Comparison of ENCODE assay signal across 38 cellular contexts in the genomic region with DNA sequence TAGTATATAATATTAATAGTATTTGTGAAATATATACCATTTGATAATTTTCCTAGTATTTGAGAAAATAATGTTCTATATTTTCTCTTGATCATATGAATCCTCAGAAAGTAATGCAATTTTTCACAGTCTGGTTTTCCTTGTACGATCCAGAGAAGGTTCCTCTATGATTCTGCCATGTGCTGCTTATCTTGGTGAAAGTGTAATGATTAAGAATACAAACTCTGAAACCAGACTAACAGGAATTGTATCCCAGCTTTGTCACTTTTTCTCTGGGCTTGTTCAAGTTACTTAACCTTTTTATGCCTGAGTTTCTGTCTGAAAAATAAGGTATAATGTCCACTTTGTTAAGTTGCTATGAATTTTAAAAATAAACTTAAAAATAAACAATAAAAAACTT.
"Had no signal": no experiment of that assay in that cellular context is flagged by ENCODE, and none has a peak within 500 bp of the region (broad histone marks: within the 10 kb centered on the region; RNA-seq: fewer than 3 reads in every experiment).

No MANE protein-coding gene starts in this region.

- H3K27ac Mint-ChIP-seq: activated B cell treated with CpG ODN at 0.5 μM for 24 hours; activated CD4-positive, alpha-beta memory T cell treated with anti-CD3 and anti-CD28 coated beads, Interleukin-2, amount 10 ng/mL, durations not matched to agents 7 days and 5 days; activated CD4-positive, alpha-beta T cell treated with anti-CD3 and anti-CD28 coated beads, Interleukin-2, amount 10 ng/mL, durations not matched to agents 24 days and 14 days; activated CD8-positive, alpha-beta memory T cell treated with anti-CD3 and anti-CD28 coated beads, Interleukin-2, amount 10 ng/mL, durations not matched to agents 7 days and 5 days; activated CD8-positive, alpha-beta T cell treated with anti-CD3 and anti-CD28 coated beads, Interleukin-2, amount 10 ng/mL, durations not matched to agents 7 days and 5 days; activated naive CD4-positive, alpha-beta T cell treated with anti-CD3 and anti-CD28 coated beads, Interleukin-2, amount 10 ng/mL, durations not matched to agents 7 days and 5 days; activated naive CD4-positive, alpha-beta T cell treated with anti-CD3 and anti-CD28 coated beads, Interleukin-2, amount 50 U/mL, for 24 hours; activated naive CD8-positive, alpha-beta T cell; activated naive CD8-positive, alpha-beta T cell treated with anti-CD3 and anti-CD28 coated beads, Interleukin-2, amount 10 ng/mL, durations not matched to agents 7 days and 5 days; activated naive CD8-positive, alpha-beta T cell treated with anti-CD3 and anti-CD28 coated beads, Interleukin-2, amount 50 U/mL, for 24 hours; activated T-cell treated with anti-CD3 and anti-CD28 coated beads, Interleukin-2, amount 50 U/mL, for 24 hours; activated T-helper 2 cell treated with anti-CD3 and anti-CD28 coated beads, Interferon-gamma antibody, Interleukin-2, Interleukin-4, amounts not matched to agents 10 μg/mL and 5 μg/mL and 100 μg/mL, durations not matched to agents 14 hours and 24 hours and 36 hours; T-helper 1 cell treated with Interleukin-12 subunit alpha and Interleukin-12 subunit beta and Interleukin-4 antibody, amounts not matched to agents 30 μg/mL and 1 μg/mL, for 36 hours; T-helper 2 cell treated with Interferon-gamma antibody and Interleukin-4, amounts not matched to agents 5 μg/mL and 100 μg/mL, for 36 hours had no signal

- H3K27me3 Mint-ChIP-seq: activated B cell treated with CpG ODN at 0.5 μM for 24 hours; activated CD4-positive, alpha-beta memory T cell treated with anti-CD3 and anti-CD28 coated beads, Interleukin-2, amount 10 ng/mL, durations not matched to agents 7 days and 5 days; activated CD4-positive, alpha-beta T cell treated with anti-CD3 and anti-CD28 coated beads, Interleukin-2, amount 10 ng/mL, durations not matched to agents 24 days and 14 days; activated CD8-positive, alpha-beta memory T cell treated with anti-CD3 and anti-CD28 coated beads, Interleukin-2, amount 10 ng/mL, durations not matched to agents 7 days and 5 days; activated naive CD4-positive, alpha-beta T cell treated with anti-CD3 and anti-CD28 coated beads, Interleukin-2, amount 10 ng/mL, durations not matched to agents 7 days and 5 days; activated naive CD4-positive, alpha-beta T cell treated with anti-CD3 and anti-CD28 coated beads, Interleukin-2, amount 50 U/mL, for 24 hours; activated naive CD8-positive, alpha-beta T cell; activated naive CD8-positive, alpha-beta T cell treated with anti-CD3 and anti-CD28 coated beads, Interleukin-2, amount 10 ng/mL, durations not matched to agents 7 days and 5 days; activated naive CD8-positive, alpha-beta T cell treated with anti-CD3 and anti-CD28 coated beads, Interleukin-2, amount 50 U/mL, for 24 hours; activated T-cell treated with anti-CD3 and anti-CD28 coated beads, Interleukin-2, amount 50 U/mL, for 24 hours; central memory CD8-positive, alpha-beta T cell had no signal

- H3K4me1 ChIP-seq: ascending aorta, breast epithelium had no signal

- H3K9me3 ChIP-seq: ascending aorta had no signal

- H3K27ac ChIP-seq: ascending aorta, brain microvascular endothelial cell, breast epithelium, cardiac muscle cell, VCaP had no signal

- H3K4me3 Mint-ChIP-seq: activated B cell treated with CpG ODN at 0.5 μM for 24 hours; activated CD4-positive, alpha-beta memory T cell treated with anti-CD3 and anti-CD28 coated beads, Interleukin-2, amount 10 ng/mL, durations not matched to agents 7 days and 5 days; activated CD4-positive, alpha-beta T cell treated with anti-CD3 and anti-CD28 coated beads, Interleukin-2, amount 10 ng/mL, durations not matched to agents 24 days and 14 days; activated CD8-positive, alpha-beta memory T cell treated with anti-CD3 and anti-CD28 coated beads, Interleukin-2, amount 10 ng/mL, durations not matched to agents 7 days and 5 days; activated CD8-positive, alpha-beta T cell treated with anti-CD3 and anti-CD28 coated beads, Interleukin-2, amount 10 ng/mL, durations not matched to agents 7 days and 5 days; activated naive CD4-positive, alpha-beta T cell treated with anti-CD3 and anti-CD28 coated beads, Interleukin-2, amount 10 ng/mL, durations not matched to agents 7 days and 5 days; activated naive CD4-positive, alpha-beta T cell treated with anti-CD3 and anti-CD28 coated beads, Interleukin-2, amount 50 U/mL, for 24 hours; activated naive CD8-positive, alpha-beta T cell; activated naive CD8-positive, alpha-beta T cell treated with anti-CD3 and anti-CD28 coated beads, Interleukin-2, amount 10 ng/mL, durations not matched to agents 7 days and 5 days; activated naive CD8-positive, alpha-beta T cell treated with anti-CD3 and anti-CD28 coated beads, Interleukin-2, amount 50 U/mL, for 24 hours; activated T-cell treated with anti-CD3 and anti-CD28 coated beads, Interleukin-2, amount 50 U/mL, for 24 hours; central memory CD8-positive, alpha-beta T cell; T-helper 1 cell treated with Interleukin-12 subunit alpha and Interleukin-12 subunit beta and Interleukin-4 antibody, amounts not matched to agents 30 μg/mL and 1 μg/mL, for 36 hours; T-helper 2 cell treated with Interferon-gamma antibody and Interleukin-4, amounts not matched to agents 5 μg/mL and 100 μg/mL, for 36 hours had no signal

- H3K36me3 ChIP-seq: ascending aorta, brain microvascular endothelial cell, breast epithelium, cardiac muscle cell had no signal

- FAIRE-seq: TTC549 had no signal

- H3K36me3 Mint-ChIP-seq: activated CD8-positive, alpha-beta memory T cell treated with anti-CD3 and anti-CD28 coated beads, Interleukin-2, amount 10 ng/mL, durations not matched to agents 7 days and 5 days; activated naive CD4-positive, alpha-beta T cell treated with anti-CD3 and anti-CD28 coated beads, Interleukin-2, amount 10 ng/mL, durations not matched to agents 7 days and 5 days; activated naive CD4-positive, alpha-beta T cell treated with anti-CD3 and anti-CD28 coated beads, Interleukin-2, amount 50 U/mL, for 24 hours; activated naive CD8-positive, alpha-beta T cell; activated naive CD8-positive, alpha-beta T cell treated with anti-CD3 and anti-CD28 coated beads, Interleukin-2, amount 10 ng/mL, durations not matched to agents 7 days and 5 days had no signal

- DNase-seq: activated B cell treated with CpG ODN at 0.5 μM for 24 hours; activated CD4-positive, alpha-beta memory T cell treated with anti-CD3 and anti-CD28 coated beads, Interleukin-2, amount 10 ng/mL, durations not matched to agents 7 days and 5 days; activated CD4-positive, alpha-beta T cell treated with anti-CD3 and anti-CD28 coated beads for 4 hours; activated CD4-positive, alpha-beta T cell treated with anti-CD3 and anti-CD28 coated beads, Interleukin-2, amount 10 ng/mL, durations not matched to agents 24 days and 14 days; activated CD4-positive, alpha-beta T cell treated with anti-CD3 and anti-CD28 coated beads, Interleukin-2, amount 50 U/mL, for 48 hours; activated CD4-positive, CD25-positive, alpha-beta regulatory T cell treated with anti-CD3 and anti-CD28 coated beads, Interleukin-2, amount 50 U/mL, for 72 hours; activated CD8-positive, alpha-beta memory T cell treated with anti-CD3 and anti-CD28 coated beads for 24 hours; activated CD8-positive, alpha-beta memory T cell treated with anti-CD3 and anti-CD28 coated beads, Interleukin-2, amount 10 ng/mL, durations not matched to agents 7 days and 5 days; activated CD8-positive, alpha-beta memory T cell treated with anti-CD3 and anti-CD28 coated beads, Interleukin-2, amount 50 U/mL, for 48 hours; activated CD8-positive, alpha-beta T cell treated with anti-CD3 and anti-CD28 coated beads, Interleukin-2, amount 10 ng/mL, durations not matched to agents 7 days and 5 days; activated effector memory CD4-positive, alpha-beta T cell treated with Interleukin-2 at 50 U/mL for 16 hours; activated gamma-delta T cell; activated naive CD4-positive, alpha-beta T cell treated with anti-CD3 and anti-CD28 coated beads, Interleukin-2, amount 10 ng/mL, durations not matched to agents 7 days and 5 days; activated naive CD4-positive, alpha-beta T cell treated with Interleukin-2 at 50 U/mL for 16 hours; activated naive CD8-positive, alpha-beta T cell treated with anti-CD3 and anti-CD28 coated beads, Interleukin-2, amount 10 ng/mL, durations not matched to agents 7 days and 5 days; activated naive CD8-positive, alpha-beta T cell treated with anti-CD3 and anti-CD28 coated beads, Interleukin-2, amount 50 U/mL, for 24 hours; activated T-cell treated with anti-CD3 and anti-CD28 coated beads, Interleukin-2, amount 50 U/mL, for 24 hours; activated T-cell treated with anti-CD3 and anti-CD28 coated beads, Interleukin-2, amount 50 U/mL, for 48 hours; amygdala; anterior cingulate cortex; brain microvascular endothelial cell; caudate nucleus; cerebellar nuclear complex; SW 1271; T-helper 1 cell; T-helper 2 cell; T-helper 9 cell had no signal

- H3K4me1 Mint-ChIP-seq: activated B cell treated with CpG ODN at 0.5 μM for 24 hours; activated CD4-positive, alpha-beta memory T cell treated with anti-CD3 and anti-CD28 coated beads, Interleukin-2, amount 10 ng/mL, durations not matched to agents 7 days and 5 days; activated CD4-positive, alpha-beta T cell treated with anti-CD3 and anti-CD28 coated beads, Interleukin-2, amount 10 ng/mL, durations not matched to agents 24 days and 14 days; activated CD8-positive, alpha-beta memory T cell treated with anti-CD3 and anti-CD28 coated beads, Interleukin-2, amount 10 ng/mL, durations not matched to agents 7 days and 5 days; activated naive CD4-positive, alpha-beta T cell treated with anti-CD3 and anti-CD28 coated beads, Interleukin-2, amount 10 ng/mL, durations not matched to agents 7 days and 5 days; activated naive CD4-positive, alpha-beta T cell treated with anti-CD3 and anti-CD28 coated beads, Interleukin-2, amount 50 U/mL, for 24 hours; activated naive CD8-positive, alpha-beta T cell treated with anti-CD3 and anti-CD28 coated beads, Interleukin-2, amount 10 ng/mL, durations not matched to agents 7 days and 5 days; activated naive CD8-positive, alpha-beta T cell treated with anti-CD3 and anti-CD28 coated beads, Interleukin-2, amount 50 U/mL, for 24 hours; central memory CD8-positive, alpha-beta T cell had no signal

- H3K4me3 ChIP-seq: ascending aorta, breast epithelium, cardiac muscle cell had no signal

- ATAC-seq: activated CD8-positive, alpha-beta memory T cell treated with anti-CD3 and anti-CD28 coated beads, Interleukin-2, amount 10 ng/mL, durations not matched to agents 7 days and 5 days; activated CD8-positive, alpha-beta T cell treated with anti-CD3 and anti-CD28 coated beads, Interleukin-2, amount 10 ng/mL, durations not matched to agents 7 days and 5 days; activated naive CD8-positive, alpha-beta T cell treated with anti-CD3 and anti-CD28 coated beads, Interleukin-2, amount 50 U/mL, for 24 hours had no signal

- H3K27me3 ChIP-seq: ascending aorta, brain microvascular endothelial cell, breast epithelium, cardiac muscle cell had no signal

- H3K9me3 Mint-ChIP-seq: activated CD4-positive, alpha-beta memory T cell treated with anti-CD3 and anti-CD28 coated beads, Interleukin-2, amount 10 ng/mL, durations not matched to agents 7 days and 5 days; activated CD4-positive, alpha-beta T cell treated with anti-CD3 and anti-CD28 coated beads, Interleukin-2, amount 10 ng/mL, durations not matched to agents 24 days and 14 days; activated naive CD4-positive, alpha-beta T cell treated with anti-CD3 and anti-CD28 coated beads, Interleukin-2, amount 10 ng/mL, durations not matched to agents 7 days and 5 days; activated naive CD4-positive, alpha-beta T cell treated with anti-CD3 and anti-CD28 coated beads, Interleukin-2, amount 50 U/mL, for 24 hours; activated naive CD8-positive, alpha-beta T cell treated with anti-CD3 and anti-CD28 coated beads, Interleukin-2, amount 10 ng/mL, durations not matched to agents 7 days and 5 days; activated T-helper 2 cell treated with anti-CD3 and anti-CD28 coated beads, Interferon-gamma antibody, Interleukin-2, Interleukin-4, amounts not matched to agents 10 μg/mL and 5 μg/mL and 100 μg/mL, durations not matched to agents 14 hours and 24 hours and 36 hours; T-helper 2 cell treated with Interferon-gamma antibody and Interleukin-4, amounts not matched to agents 5 μg/mL and 100 μg/mL, for 36 hours had no signal
